Comparison of ENCODE assay signal across 8 cellular contexts in the genomic region with DNA sequence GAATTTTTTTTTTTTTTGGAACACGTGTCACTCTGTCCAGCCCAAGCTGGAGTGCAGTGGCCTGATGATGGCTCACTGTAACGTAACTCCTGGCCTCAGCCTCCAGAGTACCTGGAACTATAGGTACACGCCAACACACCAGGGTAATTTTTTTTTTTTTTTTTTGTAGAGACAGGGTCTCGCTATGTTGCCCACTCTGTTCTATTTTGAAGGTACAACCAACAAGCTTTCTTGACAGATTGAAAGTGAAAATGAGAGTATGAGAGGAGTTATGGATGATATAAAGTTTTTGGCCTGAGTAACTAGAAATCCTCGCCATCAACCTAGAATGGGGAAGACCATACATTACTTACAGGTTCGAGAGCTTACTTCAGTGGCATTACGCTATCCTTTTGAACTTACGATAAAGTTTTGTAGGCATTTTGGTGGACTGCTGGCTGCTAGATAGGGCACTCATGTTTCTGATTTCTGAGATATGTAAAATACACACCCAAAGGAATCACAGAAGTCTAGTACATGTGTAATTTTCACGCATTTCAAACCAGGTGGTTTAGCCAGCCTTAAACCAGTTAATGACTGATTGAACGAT. TPM values are rescaled to one million over a fixed set of nuclear protein-coding genes. Genes with fewer than 3 reads are reported as not detected.
A peak's percentile ranks its signal among the peaks of the same experiment; 100 is the strongest.
DNase-seq lines count a peak whose midpoint lies in the region; ATAC-seq, FAIRE-seq and TF ChIP-seq lines count a peak whose summit lies in the region.

No MANE protein-coding gene starts in this region.

- no peaks in the 10 kb centered on the region for H3K9me3 ChIP-seq in AG04450 (ENCODE audit: control insufficient read depth, insufficient read depth, low read length)
- no peaks in the 10 kb centered on the region for H3K9me3 ChIP-seq in SK-N-MC (ENCODE audit: low read depth, low read length)
- H3K9me3 ChIP-seq in pancreas: no peaks in the 10 kb centered on the region

- H3K4me1 ChIP-seq in pancreas: peaks cover 5 to 10% (median 7%) of the 10 kb centered on the region in 3 donors

- ATAC-seq in GM18517 (IDR thresholded peaks at IDR 0.05; ENCODE audit: unreplicated experiment) (peak; percentile 19), HG03095 (IDR thresholded peaks at IDR 0.05; ENCODE audit: unreplicated experiment) (peak; percentile 0), esophagus mucosa (peak; percentile 15), pancreas (peak in 3 of 4 donors; percentile 2 to 10 (median 2))

- H3K27ac ChIP-seq in AG04450 (ENCODE audit: low read depth, low read length) (no peak overlapping the region), SK-N-MC (peak overlapping the region; percentile 27), pancreas (peak overlapping the region; percentile 86 to 94 (median 92))

- TF ChIP-seq CTCF in AG04450 (IDR thresholded peaks at IDR 0.05; ENCODE audit: low read depth, low read length) (no peak), pancreas (IDR thresholded peaks at IDR 0.05) (no peak)

- intact Hi-C loops in pancreas (cut with DNase I): no loop called here

- DNase-seq in AG04450 (ENCODE audit: low read depth, low spot score): no peak
- DNase-seq in SK-N-MC (ENCODE audit: low read depth, low spot score): no peak
- no peak for DNase-seq in pancreas
- no peak for DNase-seq in NCI-H2171 (lab: John Stamatoyannopoulos, UW)
- no peak for DNase-seq in mucosa of gallbladder (ENCODE audit: low spot score)

- H3K9ac ChIP-seq in SK-N-MC (ENCODE audit: insufficient read length): peak overlapping the region; percentile 78

- H3K27me3 ChIP-seq in AG04450 (ENCODE audit: control insufficient read depth, insufficient read depth, low read length) (no peaks in the 10 kb centered on the region), pancreas (no peaks in the 10 kb centered on the region)

- POLR2A ChIA-PET in AG04450 (lab: Yijun Ruan, JAX): interaction anchor here (0.8 to 1.5 kb wide), 4 partner anchors 41 to 115 kb away, joined by 4 to 7 read pairs (median 4); partner anchors contain the start of gene HINT1

- CTCF ChIA-PET in AG04450 (lab: Charles Lee): interaction anchor here (0.6 to 1.8 kb wide), 4 partner anchors 10 to 160 kb away, joined by 4 to 5 read pairs (median 4); no protein-coding TSS in a partner anchor

- 13 to 16% methylated on average over 10 of the region's 10 CpGs for WGBS in pancreas, 2 donors

- peaks cover 5% of the 10 kb centered on the region; the same call in 1 of the 2 replicates for H3K36me3 ChIP-seq in SK-N-MC (ENCODE audit: insufficient read depth, low read length)
- H3K36me3 ChIP-seq in pancreas: no peaks in the 10 kb centered on the region

- no peak for FAIRE-seq in pancreas (lab: Jason Lieb, UNC)

- peak overlapping the region; percentile 86 for H3K4me3 ChIP-seq in AG04450 (ENCODE audit: low read depth, low read length)
- H3K4me3 ChIP-seq in SK-N-MC: peak overlapping the region; percentile 88
- H3K4me3 ChIP-seq in pancreas: peak overlapping the region; percentile 53 to 97 (median 95)

RNA-seq across cellular contexts. Expression of gene CDC42SE2, which starts 0.8 kb away (rescaled TPM):
- polyA plus RNA-seq in AG04450 (2011; rRNA removed) (20.6 and 27.4 TPM in 2 replicates), pancreas (10 to 100 TPM; 10.7 to 20.5 TPM)
- polyA minus RNA-seq in AG04450 (2011; rRNA and poly(A)+ RNA removed): 12.6 and 23.6 TPM in 2 replicates
- total RNA-seq in esophagus mucosa (15.2 TPM), pancreas (10 to 100 TPM; 16.5 to 30.5 (median 22.3) TPM), mucosa of gallbladder (47.6 TPM)
